In the genomic region with DNA sequence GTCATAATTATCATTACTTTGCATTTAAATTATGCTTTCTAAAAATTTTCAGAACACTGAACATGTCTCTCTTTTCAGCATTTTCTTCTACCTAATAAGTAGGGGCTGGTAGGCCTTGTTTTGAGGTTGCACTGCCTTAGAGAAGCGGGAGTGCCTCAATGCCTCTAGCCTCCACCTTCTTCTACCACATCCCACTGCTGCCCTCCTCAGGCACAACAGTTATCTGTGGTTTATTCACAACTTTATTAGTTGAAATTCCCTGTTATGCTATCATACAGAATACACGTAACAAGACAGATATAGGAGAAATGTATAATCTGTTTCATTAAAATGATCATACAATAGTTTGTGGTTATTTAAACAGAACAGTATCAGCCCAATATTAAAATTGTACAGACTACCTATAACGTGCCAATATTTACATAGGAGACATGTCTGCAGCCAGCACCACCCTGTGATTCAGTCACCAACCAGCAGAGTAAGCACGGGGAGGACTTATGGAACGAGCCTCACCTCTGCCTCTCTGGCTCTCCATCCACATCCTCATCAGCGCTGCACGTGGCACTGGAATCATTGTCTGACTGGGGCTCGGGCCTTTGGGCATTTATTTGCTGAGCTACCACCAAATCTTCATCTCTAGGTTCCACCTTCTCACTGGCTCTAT, we compare ENCODE assay signal across 17 cellular contexts.
DNase-seq lines count a peak whose midpoint lies in the region; ATAC-seq, FAIRE-seq and TF ChIP-seq lines count a peak whose summit lies in the region.
"Had no signal": no experiment of that assay in that cellular context is flagged by ENCODE, and none has a peak within 500 bp of the region (broad histone marks: within the 10 kb centered on the region; RNA-seq: fewer than 3 reads in every experiment).

No MANE protein-coding gene starts in this region.

- peak; percentile 49 for DNase-seq in NCI-H82 (lab: John Stamatoyannopoulos, UW)
- DNase-seq in NCI-H82 treated with DMSO at 0.1 percent for 48 hours (lab: John Stamatoyannopoulos, UW; ENCODE audit: unreplicated experiment), result no peak
- DNase-seq in LNCaP clone FGC (ENCODE audit: low read depth), result peak; percentile 17
- peak; percentile 7 for DNase-seq in bronchial epithelial cell (ENCODE audit: low read depth)
- no peak for DNase-seq in memory B cell (ENCODE audit: low spot score in 2 of 2)
- no peak for DNase-seq in stimulated activated CD8-positive, alpha-beta memory T cell treated with anti-CD3 and anti-CD28 coated beads, Interleukin-4, amount 100 ng/mL, for 48 hours
- DNase-seq: activated T-cell treated with anti-CD3 and anti-CD28 coated beads, Interleukin-2, amount 50 U/mL, for 48 hours; amniotic stem cell; KBM-7; kidney; NCI-H2107; stimulated activated CD4-positive, alpha-beta T cell treated with anti-CD3 and anti-CD28 coated beads, Interleukin-15, amount 100 ng/mL, for 24 hours; SW 1271 had no signal

- no peak for ATAC-seq in memory B cell (ENCODE audit: low read depth)
- no peak for ATAC-seq in HG03095 (IDR thresholded peaks at IDR 0.05; ENCODE audit: unreplicated experiment)
- no peak for ATAC-seq in GM18907 (IDR thresholded peaks at IDR 0.05; ENCODE audit: unreplicated experiment)

- H3K4me3 ChIP-seq in LNCaP clone FGC (ENCODE audit: low read depth, low read length) (no peak overlapping the region), bronchial epithelial cell (ENCODE audit: low read depth, low read length) (no peak overlapping the region)
- H3K4me3 ChIP-seq: prostate gland had no signal

- H3K4me1 Mint-ChIP-seq in memory B cell, result peaks cover 4% of the 10 kb centered on the region

- H3K4me3 Mint-ChIP-seq in memory B cell, result no peak overlapping the region
- H3K4me3 Mint-ChIP-seq: type B pancreatic cell had no signal

- H3K27ac Mint-ChIP-seq in memory B cell, result peak overlapping the region; percentile 80
- H3K27ac Mint-ChIP-seq: type B pancreatic cell had no signal

- FAIRE-seq in bronchial epithelial cell (lab: Jason Lieb, UNC), result no peak
- FAIRE-seq: kidney had no signal

- H3K9me3 Mint-ChIP-seq in memory B cell, result no peaks in the 10 kb centered on the region
- H3K9me3 Mint-ChIP-seq: type B pancreatic cell had no signal

- H3K36me3 ChIP-seq in bronchial epithelial cell (ENCODE audit: control insufficient read depth, insufficient read depth, low read length), result peaks cover 13% of the 10 kb centered on the region

- no peaks in the 10 kb centered on the region for H3K27me3 Mint-ChIP-seq in memory B cell
- H3K27me3 Mint-ChIP-seq: type B pancreatic cell had no signal

- H3K27me3 ChIP-seq in bronchial epithelial cell (ENCODE audit: control insufficient read depth, insufficient read depth, low read length), result no peaks in the 10 kb centered on the region

- TF ChIP-seq CTCF in LNCaP clone FGC (IDR thresholded peaks at IDR 0.05; ENCODE audit: control insufficient read depth, extremely low read depth, insufficient read depth) (no peak), bronchial epithelial cell (IDR thresholded peaks at IDR 0.05; ENCODE audit: insufficient read depth, low read length, severe bottlenecking) (no peak)

- peaks cover 30% of the 10 kb centered on the region for H3K36me3 Mint-ChIP-seq in memory B cell

Comparison
In these comparisons a context has a peak if more than half of its experiments do, and no peak if none do; other contexts are left out.
1. DNase-seq: peak in NCI-H82 (single experiment), LNCaP clone FGC (single experiment) and bronchial epithelial cell (single experiment); none in NCI-H82 treated with DMSO at 0.1 percent for 48 hours (single experiment), memory B cell (0 of 2) and stimulated activated CD8-positive, alpha-beta memory T cell treated with anti-CD3 and anti-CD28 coated beads, Interleukin-4, amount 100 ng/mL, for 48 hours (single experiment).